Comparison of ENCODE assay signal across 1 cellular context in genomic region chr4:103099691-103100392, GRCh38.
A peak's percentile ranks its signal among the peaks of the same experiment; 100 is the strongest.
TF ChIP-seq lines count a peak whose summit lies in the region.

TSS of gene BDH2 (minus strand) at chr4:103099834. CDS start at chr4:103096254, 3,580 bp downstream.

TF ChIP-seq in HEK293, 187 proteins besides CTCF, POLR2A, EP300 and RAD21 (continued from another document):
- no peak for TF ChIP-seq KLF9 (tag by site-specific recombination; IDR thresholded peaks at IDR 0.05; ENCODE audit: low read depth)
- TF ChIP-seq ZNF302 (tag by site-specific recombination; IDR thresholded peaks at IDR 0.05; ENCODE audit: low read depth) = no peak
- TF ChIP-seq PBX3 (CRISPR knock-in tag; IDR thresholded peaks at IDR 0.05) = no peak
- TF ChIP-seq GLIS1 (tag by site-specific recombination; IDR thresholded peaks at IDR 0.05) = no peak
- TF ChIP-seq ZNF76 (tag by site-specific recombination; IDR thresholded peaks at IDR 0.05; ENCODE audit: borderline replicate concordance, low read depth) = peak; percentile 77; the same call in 1 of the 2 replicates
- no peak for TF ChIP-seq ZNF677 (tag by site-specific recombination; IDR thresholded peaks at IDR 0.05)
- TF ChIP-seq ZNF626 (tag by site-specific recombination; IDR thresholded peaks at IDR 0.05) = no peak
- no peak for TF ChIP-seq ZBTB48 (tag by site-specific recombination; IDR thresholded peaks at IDR 0.05)
- TF ChIP-seq TRIM28 (IDR thresholded peaks at IDR 0.05; ENCODE audit: borderline replicate concordance, low read length) = peak; percentile 33; the same call in 1 of the 2 replicates
- TF ChIP-seq ZNF843 (tag by site-specific recombination; IDR thresholded peaks at IDR 0.05) = no peak
- no peak for TF ChIP-seq ZNF768 (tag by site-specific recombination; IDR thresholded peaks at IDR 0.05)
- TF ChIP-seq ZNF416 (tag by site-specific recombination; IDR thresholded peaks at IDR 0.05) = no peak
- TF ChIP-seq KLF8 (tag by site-specific recombination; IDR thresholded peaks at IDR 0.05) = no peak
- TF ChIP-seq GFI1B (tag by site-specific recombination; IDR thresholded peaks at IDR 0.05) = no peak
- no peak for TF ChIP-seq ZNF354C (tag by site-specific recombination; IDR thresholded peaks at IDR 0.05; ENCODE audit: borderline replicate concordance, low read depth)
- no peak for TF ChIP-seq KLF16 (tag by site-specific recombination; IDR thresholded peaks at IDR 0.05)
- no peak for TF ChIP-seq ZNF629 (tag by site-specific recombination; IDR thresholded peaks at IDR 0.05)
- no peak for TF ChIP-seq ZNF837 (tag by site-specific recombination; IDR thresholded peaks at IDR 0.05)
- peak; percentile 74 for TF ChIP-seq ZNF335 (tag by site-specific recombination; conservative IDR thresholded peaks at IDR 0.05)
- TF ChIP-seq ZSCAN30 (tag by site-specific recombination; IDR thresholded peaks at IDR 0.05) = no peak
- peak; percentile 91 for TF ChIP-seq ZNF654 (tag by site-specific recombination; IDR thresholded peaks at IDR 0.05; ENCODE audit: low read depth)
- no peak for TF ChIP-seq PRDM1 (tag by site-specific recombination; IDR thresholded peaks at IDR 0.05)
- TF ChIP-seq IKZF3 (tag by site-specific recombination; IDR thresholded peaks at IDR 0.05) = no peak
- TF ChIP-seq ZNF561 (tag by site-specific recombination; IDR thresholded peaks at IDR 0.05; ENCODE audit: borderline replicate concordance) = no peak
- no peak for TF ChIP-seq ZNF645 (tag by site-specific recombination; IDR thresholded peaks at IDR 0.05)
- peak; percentile 44; the same call in 1 of the 2 replicates for TF ChIP-seq ZBTB20 (tag by site-specific recombination; IDR thresholded peaks at IDR 0.05)
- no peak for TF ChIP-seq ZNF146 (tag by site-specific recombination; IDR thresholded peaks at IDR 0.05)
- TF ChIP-seq ZNF311 (tag by site-specific recombination; IDR thresholded peaks at IDR 0.05; ENCODE audit: borderline replicate concordance) = no peak
- TF ChIP-seq, protein P1, sequence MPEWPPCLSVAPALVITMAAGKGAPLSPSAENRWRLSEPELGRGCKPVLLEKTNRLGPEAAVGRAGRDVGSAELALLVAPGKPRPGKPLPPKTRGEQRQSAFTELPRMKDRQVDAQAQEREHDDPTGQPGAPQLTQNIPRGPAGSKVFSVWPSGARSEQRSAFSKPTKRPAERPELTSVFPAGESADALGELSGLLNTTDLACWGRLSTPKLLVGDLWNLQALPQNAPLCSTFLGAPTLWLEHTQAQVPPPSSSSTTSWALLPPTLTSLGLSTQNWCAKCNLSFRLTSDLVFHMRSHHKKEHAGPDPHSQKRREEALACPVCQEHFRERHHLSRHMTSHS (tag by site-specific recombination; IDR thresholded peaks at IDR 0.05) = no peak
- no peak for TF ChIP-seq ZBTB7A (tag by site-specific recombination; IDR thresholded peaks at IDR 0.05; ENCODE audit: low read depth)
- TF ChIP-seq ZNF423 (tag by site-specific recombination; IDR thresholded peaks at IDR 0.05) = no peak
- peak; percentile 85 for TF ChIP-seq ZBTB17 (tag by site-specific recombination; IDR thresholded peaks at IDR 0.05)
- no peak for TF ChIP-seq ZFHX2 (tag by site-specific recombination; conservative IDR thresholded peaks at IDR 0.05)
- no peak for TF ChIP-seq ZNF791 (tag by site-specific recombination; IDR thresholded peaks at IDR 0.05)
- TF ChIP-seq ZNF37A (tag by site-specific recombination; IDR thresholded peaks at IDR 0.05) = no peak
- TF ChIP-seq, protein P2, sequence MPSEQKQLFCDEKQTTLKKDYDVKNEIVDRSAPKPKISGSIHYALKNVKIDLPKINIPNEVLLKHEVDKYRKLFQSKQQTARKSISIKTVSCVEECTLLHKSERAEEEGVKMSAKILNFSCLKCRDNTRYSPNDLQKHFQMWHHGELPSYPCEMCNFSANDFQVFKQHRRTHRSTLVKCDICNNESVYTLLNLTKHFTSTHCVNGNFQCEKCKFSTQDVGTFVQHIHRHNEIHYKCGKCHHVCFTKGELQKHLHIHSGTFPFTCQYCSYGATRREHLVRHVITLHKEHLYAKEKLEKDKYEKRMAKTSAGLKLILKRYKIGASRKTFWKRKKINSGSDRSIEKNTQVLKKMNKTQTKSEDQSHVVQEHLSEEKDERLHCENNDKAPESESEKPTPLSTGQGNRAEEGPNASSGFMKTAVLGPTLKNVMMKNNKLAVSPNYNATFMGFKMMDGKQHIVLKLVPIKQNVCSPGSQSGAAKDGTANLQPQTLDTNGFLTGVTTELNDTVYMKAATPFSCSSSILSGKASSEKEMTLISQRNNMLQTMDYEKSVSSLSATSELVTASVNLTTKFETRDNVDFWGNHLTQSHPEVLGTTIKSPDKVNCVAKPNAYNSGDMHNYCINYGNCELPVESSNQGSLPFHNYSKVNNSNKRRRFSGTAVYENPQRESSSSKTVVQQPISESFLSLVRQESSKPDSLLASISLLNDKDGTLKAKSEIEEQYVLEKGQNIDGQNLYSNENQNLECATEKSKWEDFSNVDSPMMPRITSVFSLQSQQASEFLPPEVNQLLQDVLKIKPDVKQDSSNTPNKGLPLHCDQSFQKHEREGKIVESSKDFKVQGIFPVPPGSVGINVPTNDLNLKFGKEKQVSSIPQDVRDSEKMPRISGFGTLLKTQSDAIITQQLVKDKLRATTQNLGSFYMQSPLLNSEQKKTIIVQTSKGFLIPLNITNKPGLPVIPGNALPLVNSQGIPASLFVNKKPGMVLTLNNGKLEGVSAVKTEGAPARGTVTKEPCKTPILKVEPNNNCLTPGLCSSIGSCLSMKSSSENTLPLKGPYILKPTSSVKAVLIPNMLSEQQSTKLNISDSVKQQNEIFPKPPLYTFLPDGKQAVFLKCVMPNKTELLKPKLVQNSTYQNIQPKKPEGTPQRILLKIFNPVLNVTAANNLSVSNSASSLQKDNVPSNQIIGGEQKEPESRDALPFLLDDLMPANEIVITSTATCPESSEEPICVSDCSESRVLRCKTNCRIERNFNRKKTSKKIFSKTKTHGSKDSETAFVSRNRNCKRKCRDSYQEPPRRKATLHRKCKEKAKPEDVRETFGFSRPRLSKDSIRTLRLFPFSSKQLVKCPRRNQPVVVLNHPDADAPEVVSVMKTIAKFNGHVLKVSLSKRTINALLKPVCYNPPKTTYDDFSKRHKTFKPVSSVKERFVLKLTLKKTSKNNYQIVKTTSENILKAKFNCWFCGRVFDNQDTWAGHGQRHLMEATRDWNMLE (tag by site-specific recombination; conservative IDR thresholded peaks at IDR 0.05; ENCODE audit: low read depth) = no peak
- no peak for TF ChIP-seq ZNF707 (tag by site-specific recombination; IDR thresholded peaks at IDR 0.05)
- no peak for TF ChIP-seq ZNF169 (tag by site-specific recombination; IDR thresholded peaks at IDR 0.05)
- TF ChIP-seq, protein P3, sequence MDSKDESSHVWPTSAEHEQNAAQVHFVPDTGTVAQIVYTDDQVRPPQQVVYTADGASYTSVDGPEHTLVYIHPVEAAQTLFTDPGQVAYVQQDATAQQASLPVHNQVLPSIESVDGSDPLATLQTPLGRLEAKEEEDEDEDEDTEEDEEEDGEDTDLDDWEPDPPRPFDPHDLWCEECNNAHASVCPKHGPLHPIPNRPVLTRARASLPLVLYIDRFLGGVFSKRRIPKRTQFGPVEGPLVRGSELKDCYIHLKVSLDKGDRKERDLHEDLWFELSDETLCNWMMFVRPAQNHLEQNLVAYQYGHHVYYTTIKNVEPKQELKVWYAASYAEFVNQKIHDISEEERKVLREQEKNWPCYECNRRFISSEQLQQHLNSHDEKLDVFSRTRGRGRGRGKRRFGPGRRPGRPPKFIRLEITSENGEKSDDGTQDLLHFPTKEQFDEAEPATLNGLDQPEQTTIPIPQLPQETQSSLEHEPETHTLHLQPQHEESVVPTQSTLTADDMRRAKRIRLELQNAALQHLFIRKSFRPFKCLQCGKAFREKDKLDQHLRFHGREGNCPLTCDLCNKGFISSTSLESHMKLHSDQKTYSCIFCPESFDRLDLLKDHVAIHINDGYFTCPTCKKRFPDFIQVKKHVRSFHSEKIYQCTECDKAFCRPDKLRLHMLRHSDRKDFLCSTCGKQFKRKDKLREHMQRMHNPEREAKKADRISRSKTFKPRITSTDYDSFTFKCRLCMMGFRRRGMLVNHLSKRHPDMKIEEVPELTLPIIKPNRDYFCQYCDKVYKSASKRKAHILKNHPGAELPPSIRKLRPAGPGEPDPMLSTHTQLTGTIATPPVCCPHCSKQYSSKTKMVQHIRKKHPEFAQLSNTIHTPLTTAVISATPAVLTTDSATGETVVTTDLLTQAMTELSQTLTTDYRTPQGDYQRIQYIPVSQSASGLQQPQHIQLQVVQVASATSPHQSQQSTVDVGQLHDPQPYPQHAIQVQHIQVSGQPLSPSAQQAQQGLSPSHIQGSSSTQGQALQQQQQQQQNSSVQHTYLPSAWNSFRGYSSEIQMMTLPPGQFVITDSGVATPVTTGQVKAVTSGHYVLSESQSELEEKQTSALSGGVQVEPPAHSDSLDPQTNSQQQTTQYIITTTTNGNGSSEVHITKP (tag by site-specific recombination; IDR thresholded peaks at IDR 0.05) = peak; percentile 40; the same call in 1 of the 2 replicates
- no peak for TF ChIP-seq ZNF19 (tag by site-specific recombination; IDR thresholded peaks at IDR 0.05; ENCODE audit: low read depth)
- TF ChIP-seq SP2 (tag by site-specific recombination; IDR thresholded peaks at IDR 0.05) = no peak
- no peak for TF ChIP-seq MZF1 (tag by site-specific recombination; IDR thresholded peaks at IDR 0.05; ENCODE audit: borderline replicate concordance)
- TF ChIP-seq GLI2 (tag by site-specific recombination; IDR thresholded peaks at IDR 0.05; ENCODE audit: borderline replicate concordance, low read depth) = no peak
- TF ChIP-seq KLF10 (tag by site-specific recombination; IDR thresholded peaks at IDR 0.05) = no peak
- TF ChIP-seq ZBTB1 (tag by site-specific recombination; IDR thresholded peaks at IDR 0.05) = no peak
- TF ChIP-seq HOXA7 (CRISPR knock-in tag; IDR thresholded peaks at IDR 0.05; ENCODE audit: borderline replicate concordance) = no peak
- no peak for TF ChIP-seq ZNF544 (tag by site-specific recombination; IDR thresholded peaks at IDR 0.05)
- no peak for TF ChIP-seq ZSCAN23 (tag by site-specific recombination; IDR thresholded peaks at IDR 0.05)
- TF ChIP-seq ZNF449 (tag by site-specific recombination; IDR thresholded peaks at IDR 0.05) = no peak
- TF ChIP-seq, protein P4, sequence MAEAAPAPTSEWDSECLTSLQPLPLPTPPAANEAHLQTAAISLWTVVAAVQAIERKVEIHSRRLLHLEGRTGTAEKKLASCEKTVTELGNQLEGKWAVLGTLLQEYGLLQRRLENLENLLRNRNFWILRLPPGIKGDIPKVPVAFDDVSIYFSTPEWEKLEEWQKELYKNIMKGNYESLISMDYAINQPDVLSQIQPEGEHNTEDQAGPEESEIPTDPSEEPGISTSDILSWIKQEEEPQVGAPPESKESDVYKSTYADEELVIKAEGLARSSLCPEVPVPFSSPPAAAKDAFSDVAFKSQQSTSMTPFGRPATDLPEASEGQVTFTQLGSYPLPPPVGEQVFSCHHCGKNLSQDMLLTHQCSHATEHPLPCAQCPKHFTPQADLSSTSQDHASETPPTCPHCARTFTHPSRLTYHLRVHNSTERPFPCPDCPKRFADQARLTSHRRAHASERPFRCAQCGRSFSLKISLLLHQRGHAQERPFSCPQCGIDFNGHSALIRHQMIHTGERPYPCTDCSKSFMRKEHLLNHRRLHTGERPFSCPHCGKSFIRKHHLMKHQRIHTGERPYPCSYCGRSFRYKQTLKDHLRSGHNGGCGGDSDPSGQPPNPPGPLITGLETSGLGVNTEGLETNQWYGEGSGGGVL (tag by site-specific recombination; IDR thresholded peaks at IDR 0.05) = no peak
- TF ChIP-seq ZNF138 (tag by site-specific recombination; IDR thresholded peaks at IDR 0.05; ENCODE audit: borderline replicate concordance) = no peak
- no peak for TF ChIP-seq ZNF157 (tag by site-specific recombination; IDR thresholded peaks at IDR 0.05)
- no peak for TF ChIP-seq ZNF830 (tag by site-specific recombination; IDR thresholded peaks at IDR 0.05; ENCODE audit: low read depth)
- TF ChIP-seq ZNF701 (tag by site-specific recombination; IDR thresholded peaks at IDR 0.05) = no peak
- TF ChIP-seq ZBTB21 (tag by site-specific recombination; IDR thresholded peaks at IDR 0.05) = no peak
- no peak for TF ChIP-seq ZNF266 (tag by site-specific recombination; IDR thresholded peaks at IDR 0.05; ENCODE audit: low read depth)
- TF ChIP-seq, protein P5, sequence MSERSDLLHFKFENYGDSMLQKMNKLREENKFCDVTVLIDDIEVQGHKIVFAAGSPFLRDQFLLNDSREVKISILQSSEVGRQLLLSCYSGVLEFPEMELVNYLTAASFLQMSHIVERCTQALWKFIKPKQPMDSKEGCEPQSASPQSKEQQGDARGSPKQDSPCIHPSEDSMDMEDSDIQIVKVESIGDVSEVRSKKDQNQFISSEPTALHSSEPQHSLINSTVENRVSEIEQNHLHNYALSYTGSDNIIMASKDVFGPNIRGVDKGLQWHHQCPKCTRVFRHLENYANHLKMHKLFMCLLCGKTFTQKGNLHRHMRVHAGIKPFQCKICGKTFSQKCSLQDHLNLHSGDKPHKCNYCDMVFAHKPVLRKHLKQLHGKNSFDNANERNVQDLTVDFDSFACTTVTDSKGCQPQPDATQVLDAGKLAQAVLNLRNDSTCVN (tag by site-specific recombination; optimal IDR thresholded peaks at IDR 0.05) = no peak
- TF ChIP-seq ZBTB8A (tag by site-specific recombination; IDR thresholded peaks at IDR 0.05) = 0 out of 2 replicates have a peak, but pooled peaks have one; percentile 11
